In the genomic region with DNA sequence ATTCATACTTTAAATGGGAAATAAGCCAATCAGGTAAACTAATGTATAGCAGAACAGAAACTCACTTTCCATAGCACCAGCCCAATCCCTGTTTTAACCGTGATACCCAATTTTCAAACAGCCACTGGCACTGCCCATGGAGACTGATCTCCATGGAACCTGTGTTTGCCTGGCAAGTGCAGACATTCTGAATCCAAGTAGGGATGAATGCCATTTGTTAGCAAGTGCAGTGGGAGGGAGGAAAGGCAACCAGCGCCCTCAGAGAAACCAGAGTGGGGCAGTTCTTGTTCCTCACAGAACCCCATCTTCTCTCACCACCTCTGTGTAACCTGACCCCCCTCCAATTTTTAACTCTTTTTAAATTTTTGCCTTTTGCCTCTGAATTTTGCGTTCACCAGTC, we compare ENCODE assay signal across 21 cellular contexts.
"Had no signal": no experiment of that assay in that cellular context is flagged by ENCODE, and none has a peak within 500 bp of the region (broad histone marks: within the 10 kb centered on the region; RNA-seq: fewer than 3 reads in every experiment).

No MANE protein-coding gene starts in this region.

- H3K4me3 Mint-ChIP-seq: dendritic cell treated with granulocyte-macrophage colony-stimulating factor and Interleukin-4, amounts not matched to agents 40 ng/mL and 50 ng/mL, for 4 days; effector memory CD8-positive, alpha-beta T cell; endodermal cell had no signal

- ATAC-seq: effector memory CD8-positive, alpha-beta T cell; esophagus mucosa; foreskin keratinocyte; gastrocnemius medialis; gastroesophageal sphincter; heart left ventricle; heart right ventricle had no signal

- H3K27me3 Mint-ChIP-seq: effector memory CD8-positive, alpha-beta T cell had no signal

- H3K27ac Mint-ChIP-seq: dendritic cell treated with granulocyte-macrophage colony-stimulating factor and Interleukin-4, amounts not matched to agents 40 ng/mL and 50 ng/mL, for 4 days; effector memory CD8-positive, alpha-beta T cell; endodermal cell had no signal

- DNase-seq: colonic mucosa; cortex of kidney; dermis blood vessel endothelial cell; dorsolateral prefrontal cortex; effector CD4-positive, alpha-beta T cell; effector CD8-positive, alpha-beta T cell; effector memory CD4-positive, alpha-beta T cell; effector memory CD8-positive, alpha-beta T cell; endodermal cell; erythroblast; esophagus squamous epithelium; foreskin fibroblast; foreskin keratinocyte; foreskin melanocyte; gastrocnemius medialis; glutamatergic neuron; heart left ventricle; heart right ventricle had no signal

- H3K9me3 Mint-ChIP-seq: endodermal cell had no signal
